In the genomic region with DNA sequence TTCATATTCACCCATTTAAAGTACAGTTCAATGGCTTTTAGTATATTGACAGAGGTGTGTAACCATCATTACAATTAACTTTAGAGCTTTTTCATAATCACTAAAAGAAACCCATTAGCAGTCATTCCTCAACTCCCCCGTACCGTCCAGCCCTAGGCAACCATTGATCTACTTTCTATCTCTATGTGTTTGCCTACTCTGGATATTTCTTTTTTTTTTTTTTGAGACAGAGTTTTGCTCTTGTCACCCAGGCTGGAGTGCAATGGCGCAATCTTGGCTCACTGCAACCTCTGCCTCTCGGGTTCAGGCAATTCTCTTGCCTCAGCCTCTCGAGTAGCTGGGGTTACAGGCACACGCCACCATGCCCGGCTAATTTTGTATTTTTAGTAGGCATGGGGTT, we compare ENCODE assay signal across 8 cellular contexts. TPM values are rescaled to one million over a fixed set of nuclear protein-coding genes. Genes with fewer than 3 reads are reported as not detected.
"Had no signal": no experiment of that assay in that cellular context is flagged by ENCODE, and none has a peak within 500 bp of the region (broad histone marks: within the 10 kb centered on the region; RNA-seq: fewer than 3 reads in every experiment).

No MANE protein-coding gene starts in this region.

RNA-seq across cellular contexts. Expression of a gene that starts 48.5 kb away (rescaled TPM):
- total RNA-seq: ascending aorta had no signal

RNA-seq across cellular contexts. Expression of a gene that starts 48.6 kb away (rescaled TPM):
- total RNA-seq: activated naive CD8-positive, alpha-beta T cell treated with anti-CD3 and anti-CD28 coated beads, Interleukin-2, amount 10 ng/mL, durations not matched to agents 7 days and 5 days; activated T-cell treated with anti-CD3 and anti-CD28 coated beads, Interleukin-2, amount 50 U/mL, for 72 hours; activated T-helper 1 cell treated with anti-CD3 and anti-CD28 coated beads, Interleukin-12 subunit alpha, Interleukin-12 subunit beta, Interleukin-2, Interleukin-4 antibody, amounts not matched to agents 30 ng/mL and 10 ng/mL and 1 ng/mL, durations not matched to agents 14 hours and 24 hours and 36 hours; aorta; ascending aorta; astrocyte; bronchial epithelial cell; cardiac septum had no signal
